ENCODE assay signal across 8 cellular contexts in genomic region chr2:190627881-190628412, GRCh38. TPM values are rescaled to one million over a fixed set of nuclear protein-coding genes. Genes with fewer than 3 reads are reported as not detected.
A peak's percentile ranks its signal among the peaks of the same experiment; 100 is the strongest.
DNase-seq lines count a peak whose midpoint lies in the region; ATAC-seq, FAIRE-seq and TF ChIP-seq lines count a peak whose summit lies in the region.

No MANE protein-coding gene starts in this region.

- peak overlapping the region; percentile 48 for H3K4me2 ChIP-seq in A549

- H3K36me3 ChIP-seq in Panc1 (ENCODE audit: control insufficient read depth, insufficient read depth, low read length) = no peaks in the 10 kb centered on the region
- H3K36me3 ChIP-seq in lower lobe of right lung = no peaks in the 10 kb centered on the region

- H3K4me3 ChIP-seq in A549 (peak overlapping the region; percentile 32), Panc1 (ENCODE audit: low read depth in 2 of 2, low read length in 2 of 2) (peak overlapping the region; percentile 39 to 60), lower lobe of right lung (peak overlapping the region; percentile 53)

- H3K27me3 ChIP-seq in Panc1 (ENCODE audit: control insufficient read depth, insufficient read depth, low read length) = no peaks in the 10 kb centered on the region
- H3K27me3 ChIP-seq in lower lobe of right lung (ENCODE audit: low read depth) = no peaks in the 10 kb centered on the region

- POLR2A ChIA-PET in A549 (lab: Yijun Ruan, JAX) (no interaction called here), Panc1 (lab: Charles Lee) (no interaction called here)

- H3K27ac ChIP-seq in A549 (peak overlapping the region; percentile 48 to 71; a peak in 5 of 6 replicates), Panc1 (ENCODE audit: low read length) (peak overlapping the region; percentile 46), lower lobe of right lung (peak overlapping the region; percentile 51), substantia nigra (ENCODE audit: low read depth, low read length, poor library complexity, severe bottlenecking) (peak overlapping the region; percentile 85)

- TF ChIP-seq CTCF in A549 (IDR thresholded peaks at IDR 0.05) = no peak
- TF ChIP-seq CTCF in Panc1 (IDR thresholded peaks at IDR 0.05) = no peak
- TF ChIP-seq CTCF in lower lobe of right lung (IDR thresholded peaks at IDR 0.05) = no peak

- no TSS peak for BruUV-seq in Panc1 (replicated peaks; lab: Mats Ljungman, UMichigan)

- in situ Hi-C loops in Panc1 (cut with HindIII; ENCODE audit: low pct_unique_long_range_greater_than_20kb, low sequenced_read_pairs) = no loop called here

- peak; percentile 43 to 85; a peak in 4 of 6 replicates for ATAC-seq in A549
- ATAC-seq in GM18502 (IDR thresholded peaks at IDR 0.05; ENCODE audit: poor library complexity, unreplicated experiment) = peak; percentile 74
- ATAC-seq in HG03064 (IDR thresholded peaks at IDR 0.05; ENCODE audit: low read depth, unreplicated experiment) = peak; percentile 87
- peak; percentile 95 for ATAC-seq in Panc1
- peak; percentile 81 to 83 for ATAC-seq in lower lobe of right lung

- TF ChIP-seq RAD21 in A549 (conservative IDR thresholded peaks at IDR 0.05 in 1 of 2, IDR thresholded peaks at IDR 0.05 in 1 of 2) = no peak

- no peaks in the 10 kb centered on the region for H3K9me3 ChIP-seq in A549
- no peaks in the 10 kb centered on the region for H3K9me3 ChIP-seq in Panc1 (ENCODE audit: control insufficient read depth, insufficient read depth, low read depth, low read length)
- H3K9me3 ChIP-seq in lower lobe of right lung = no peaks in the 10 kb centered on the region

- CTCF ChIA-PET in A549 (lab: Yijun Ruan, JAX) (interaction anchor here (1.0 kb wide), 1 partner anchor 39 kb away, joined by 3 read pairs; no protein-coding TSS in a partner anchor), Panc1 (lab: Charles Lee) (no interaction called here)

- TF ChIP-seq EP300 in A549 (IDR thresholded peaks at IDR 0.05) = no peak

- 69% methylated on average over 22 of the region's 22 CpGs for WGBS in A549 (ENCODE audit: missing lambda C conversion rate)

- no peak for FAIRE-seq in A549 (lab: Jason Lieb, UNC)

- 0 out of 3 replicates have a peak, but pooled peaks cover 5% of the 10 kb centered on the region for H3K4me1 ChIP-seq in A549
- peaks cover 6% of the 10 kb centered on the region; the same call in 1 of the 2 replicates for H3K4me1 ChIP-seq in Panc1 (ENCODE audit: control insufficient read depth, insufficient read depth, low read length)
- peaks cover 17% of the 10 kb centered on the region for H3K4me1 ChIP-seq in lower lobe of right lung

- DNase-seq in A549 (ENCODE audit: low read depth in 1 of 2, low spot score in 1 of 2) (no peak), Panc1 (ENCODE audit: low read depth, low spot score) (no peak), cerebellar cortex (ENCODE audit: low spot score) (peak; percentile 82), lower lobe of right lung (no peak), substantia nigra (lab: John Stamatoyannopoulos, UW) (peak in 30 of 49 donors; percentile 11 to 77 (median 37)), NCI-H2029 (lab: John Stamatoyannopoulos, UW) (no peak)

- no peak for TF ChIP-seq POLR2A in A549 (IDR thresholded peaks at IDR 0.05; ENCODE audit: low read length)

- intact Hi-C loops in Panc1 (cut with micrococcal nuclease; ENCODE audit: unreplicated experiment) = no loop called here
- intact Hi-C loops in lower lobe of right lung (cut with DNase I) = no loop called here

TF ChIP-seq in A549, 52 proteins besides CTCF, POLR2A, EP300 and RAD21:
- TF ChIP-seq ZNF302 (CRISPR knock-in tag; IDR thresholded peaks at IDR 0.05) (no peak), NFE2L2 (conservative IDR thresholded peaks at IDR 0.05; ENCODE audit: low read length) (no peak), CHD4 (IDR thresholded peaks at IDR 0.05; ENCODE audit: borderline replicate concordance) (no peak), FOSL2 (IDR thresholded peaks at IDR 0.05) (no peak), FOSL2 (CRISPR knock-in tag; IDR thresholded peaks at IDR 0.05) (no peak), HEYL (CRISPR knock-in tag; IDR thresholded peaks at IDR 0.05) (no peak), EHF (CRISPR knock-in tag; IDR thresholded peaks at IDR 0.05) (no peak), HDAC2 (IDR thresholded peaks at IDR 0.05) (no peak), PHF8 (IDR thresholded peaks at IDR 0.05; ENCODE audit: borderline replicate concordance, low read depth) (no peak), ZSCAN20 (CRISPR knock-in tag; IDR thresholded peaks at IDR 0.05) (no peak)

RNA-seq across cellular contexts. Expression of gene NAB1, which starts 20.9 kb away (rescaled TPM):
- polyA plus RNA-seq in A549 (2011; rRNA removed) (55.6 and 67.3 TPM in 2 replicates), A549 (2017; fragmentation: RNase III; extraction: RNeasy Plus Mini Kit Qiagen cat#74134 plus additional on column Dnase treatment) (31.8 to 37.8 TPM (median 37.6 TPM) in 3 replicates)
- polyA plus RNA-seq in A549 (2012; cell fraction: cytosol; rRNA removed) = 16.7 and 17.6 TPM in 2 replicates
- 15.7 and 20.3 TPM in 2 replicates for polyA plus RNA-seq in A549 (2012; cell fraction: nucleus; rRNA removed)
- polyA minus RNA-seq in A549 (2011; rRNA and poly(A)+ RNA removed) = 60.9 and 70.4 TPM in 2 replicates
- total RNA-seq in Panc1 (2021; ENCODE audit: unreplicated experiment) (40.2 TPM), lower lobe of right lung (39.9 TPM)
- polyA plus RNA-seq in Panc1 (2012; ENCODE audit: insufficient read length) = 25.1 TPM

Comparison
In these comparisons a context has a peak if more than half of its experiments do, and no peak if none do; other contexts are left out.
1. DNase-seq: peak in cerebellar cortex (single experiment) and substantia nigra (30 of 49); none in A549 (0 of 2), Panc1 (single experiment), lower lobe of right lung (single experiment) and NCI-H2029 (single experiment).
2. Peak in every context shown above with its lines, with median percentiles within 50 percentile points of each other: ATAC-seq, H3K27ac ChIP-seq and H3K4me3 ChIP-seq.